Comparison of ENCODE assay signal across 12 cellular contexts in genomic region chr4:59570850-59571476, GRCh38.
DNase-seq lines count a peak whose midpoint lies in the region; ATAC-seq and TF ChIP-seq lines count a peak whose summit lies in the region.
"Had no signal": no experiment of that assay in that cellular context is flagged by ENCODE, and none has a peak within 500 bp of the region (broad histone marks: within the 10 kb centered on the region; RNA-seq: fewer than 3 reads in every experiment).

No MANE protein-coding gene starts in this region.

- TF ChIP-seq CTCF in VCaP (conservative IDR thresholded peaks at IDR 0.05) (no peak), omental fat pad (IDR thresholded peaks at IDR 0.05) (no peak), GM10266 (IDR thresholded peaks at IDR 0.05; ENCODE audit: control insufficient read depth, insufficient read depth, low read depth, missing control alignments) (no peak)

- ATAC-seq in GM19035 (IDR thresholded peaks at IDR 0.05; ENCODE audit: unreplicated experiment) = peak; percentile 90
- ATAC-seq in GM21786 (IDR thresholded peaks at IDR 0.05; ENCODE audit: unreplicated experiment) = peak; percentile 97
- ATAC-seq in HG03342 (IDR thresholded peaks at IDR 0.05; ENCODE audit: unreplicated experiment) = peak; percentile 87
- ATAC-seq in omental fat pad (ENCODE audit: low FRiP score) = no peak
- ATAC-seq: stimulated activated naive CD8-positive, alpha-beta T cell treated with anti-CD3 and anti-CD28 coated beads, Interleukin-15, amount 100 ng/mL, for 72 hours had no signal

- no peak for DNase-seq in omental fat pad (ENCODE audit: low spot score)
- DNase-seq in GM10266 (ENCODE audit: extremely low spot score) = no peak
- DNase-seq in activated gamma-delta T cell treated with Interleukin-2 at 50 U/mL for 16 hours = no peak
- DNase-seq in 8988T = no peak
- DNase-seq: activated CD4-positive, CD25-positive, alpha-beta regulatory T cell; posterior cingulate gyrus; Right ventricle myocardium superior; stimulated activated naive CD8-positive, alpha-beta T cell treated with anti-CD3 and anti-CD28 coated beads, Interleukin-15, amount 100 ng/mL, for 72 hours had no signal

- H3K27ac ChIP-seq in VCaP = peak overlapping the region; percentile 67
